ENCODE assay signal across 1 cellular context in the genomic region with DNA sequence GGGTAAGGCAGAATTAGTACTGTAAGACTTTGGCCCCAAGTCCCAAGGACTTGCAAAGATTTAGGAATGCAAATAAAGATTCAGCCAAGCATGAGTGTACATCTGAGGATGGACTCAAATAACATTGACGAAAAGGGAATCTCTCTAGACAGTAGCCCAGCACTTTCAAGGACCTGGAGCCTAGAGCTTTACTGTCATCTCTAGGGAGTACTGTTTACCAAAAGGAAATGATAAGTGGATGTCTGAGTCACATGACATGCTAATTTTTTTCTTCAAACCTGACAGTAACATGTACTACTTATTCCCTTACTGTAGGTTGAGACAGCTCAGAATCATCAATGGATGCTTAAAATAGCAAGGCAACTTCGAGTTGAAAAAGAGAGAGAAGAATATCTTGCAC.
TF ChIP-seq lines count a peak whose summit lies in the region.

No MANE protein-coding gene starts in this region.

TF ChIP-seq in GM23338, 12 proteins besides CTCF, POLR2A, EP300 and RAD21 (continued from another document):
- TF ChIP-seq, protein P1, sequence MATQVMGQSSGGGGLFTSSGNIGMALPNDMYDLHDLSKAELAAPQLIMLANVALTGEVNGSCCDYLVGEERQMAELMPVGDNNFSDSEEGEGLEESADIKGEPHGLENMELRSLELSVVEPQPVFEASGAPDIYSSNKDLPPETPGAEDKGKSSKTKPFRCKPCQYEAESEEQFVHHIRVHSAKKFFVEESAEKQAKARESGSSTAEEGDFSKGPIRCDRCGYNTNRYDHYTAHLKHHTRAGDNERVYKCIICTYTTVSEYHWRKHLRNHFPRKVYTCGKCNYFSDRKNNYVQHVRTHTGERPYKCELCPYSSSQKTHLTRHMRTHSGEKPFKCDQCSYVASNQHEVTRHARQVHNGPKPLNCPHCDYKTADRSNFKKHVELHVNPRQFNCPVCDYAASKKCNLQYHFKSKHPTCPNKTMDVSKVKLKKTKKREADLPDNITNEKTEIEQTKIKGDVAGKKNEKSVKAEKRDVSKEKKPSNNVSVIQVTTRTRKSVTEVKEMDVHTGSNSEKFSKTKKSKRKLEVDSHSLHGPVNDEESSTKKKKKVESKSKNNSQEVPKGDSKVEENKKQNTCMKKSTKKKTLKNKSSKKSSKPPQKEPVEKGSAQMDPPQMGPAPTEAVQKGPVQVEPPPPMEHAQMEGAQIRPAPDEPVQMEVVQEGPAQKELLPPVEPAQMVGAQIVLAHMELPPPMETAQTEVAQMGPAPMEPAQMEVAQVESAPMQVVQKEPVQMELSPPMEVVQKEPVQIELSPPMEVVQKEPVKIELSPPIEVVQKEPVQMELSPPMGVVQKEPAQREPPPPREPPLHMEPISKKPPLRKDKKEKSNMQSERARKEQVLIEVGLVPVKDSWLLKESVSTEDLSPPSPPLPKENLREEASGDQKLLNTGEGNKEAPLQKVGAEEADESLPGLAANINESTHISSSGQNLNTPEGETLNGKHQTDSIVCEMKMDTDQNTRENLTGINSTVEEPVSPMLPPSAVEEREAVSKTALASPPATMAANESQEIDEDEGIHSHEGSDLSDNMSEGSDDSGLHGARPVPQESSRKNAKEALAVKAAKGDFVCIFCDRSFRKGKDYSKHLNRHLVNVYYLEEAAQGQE (IDR thresholded peaks at IDR 0.05; ENCODE audit: unreplicated experiment) = no peak
- no peak for TF ChIP-seq EZH2phosphoT487 (IDR thresholded peaks at IDR 0.05; ENCODE audit: unreplicated experiment)
- no peak for TF ChIP-seq POLR2AphosphoS5 (IDR thresholded peaks at IDR 0.05; ENCODE audit: low read depth)
- no peak for TF ChIP-seq JUNB (IDR thresholded peaks at IDR 0.05; ENCODE audit: unreplicated experiment)
- TF ChIP-seq, protein P2, sequence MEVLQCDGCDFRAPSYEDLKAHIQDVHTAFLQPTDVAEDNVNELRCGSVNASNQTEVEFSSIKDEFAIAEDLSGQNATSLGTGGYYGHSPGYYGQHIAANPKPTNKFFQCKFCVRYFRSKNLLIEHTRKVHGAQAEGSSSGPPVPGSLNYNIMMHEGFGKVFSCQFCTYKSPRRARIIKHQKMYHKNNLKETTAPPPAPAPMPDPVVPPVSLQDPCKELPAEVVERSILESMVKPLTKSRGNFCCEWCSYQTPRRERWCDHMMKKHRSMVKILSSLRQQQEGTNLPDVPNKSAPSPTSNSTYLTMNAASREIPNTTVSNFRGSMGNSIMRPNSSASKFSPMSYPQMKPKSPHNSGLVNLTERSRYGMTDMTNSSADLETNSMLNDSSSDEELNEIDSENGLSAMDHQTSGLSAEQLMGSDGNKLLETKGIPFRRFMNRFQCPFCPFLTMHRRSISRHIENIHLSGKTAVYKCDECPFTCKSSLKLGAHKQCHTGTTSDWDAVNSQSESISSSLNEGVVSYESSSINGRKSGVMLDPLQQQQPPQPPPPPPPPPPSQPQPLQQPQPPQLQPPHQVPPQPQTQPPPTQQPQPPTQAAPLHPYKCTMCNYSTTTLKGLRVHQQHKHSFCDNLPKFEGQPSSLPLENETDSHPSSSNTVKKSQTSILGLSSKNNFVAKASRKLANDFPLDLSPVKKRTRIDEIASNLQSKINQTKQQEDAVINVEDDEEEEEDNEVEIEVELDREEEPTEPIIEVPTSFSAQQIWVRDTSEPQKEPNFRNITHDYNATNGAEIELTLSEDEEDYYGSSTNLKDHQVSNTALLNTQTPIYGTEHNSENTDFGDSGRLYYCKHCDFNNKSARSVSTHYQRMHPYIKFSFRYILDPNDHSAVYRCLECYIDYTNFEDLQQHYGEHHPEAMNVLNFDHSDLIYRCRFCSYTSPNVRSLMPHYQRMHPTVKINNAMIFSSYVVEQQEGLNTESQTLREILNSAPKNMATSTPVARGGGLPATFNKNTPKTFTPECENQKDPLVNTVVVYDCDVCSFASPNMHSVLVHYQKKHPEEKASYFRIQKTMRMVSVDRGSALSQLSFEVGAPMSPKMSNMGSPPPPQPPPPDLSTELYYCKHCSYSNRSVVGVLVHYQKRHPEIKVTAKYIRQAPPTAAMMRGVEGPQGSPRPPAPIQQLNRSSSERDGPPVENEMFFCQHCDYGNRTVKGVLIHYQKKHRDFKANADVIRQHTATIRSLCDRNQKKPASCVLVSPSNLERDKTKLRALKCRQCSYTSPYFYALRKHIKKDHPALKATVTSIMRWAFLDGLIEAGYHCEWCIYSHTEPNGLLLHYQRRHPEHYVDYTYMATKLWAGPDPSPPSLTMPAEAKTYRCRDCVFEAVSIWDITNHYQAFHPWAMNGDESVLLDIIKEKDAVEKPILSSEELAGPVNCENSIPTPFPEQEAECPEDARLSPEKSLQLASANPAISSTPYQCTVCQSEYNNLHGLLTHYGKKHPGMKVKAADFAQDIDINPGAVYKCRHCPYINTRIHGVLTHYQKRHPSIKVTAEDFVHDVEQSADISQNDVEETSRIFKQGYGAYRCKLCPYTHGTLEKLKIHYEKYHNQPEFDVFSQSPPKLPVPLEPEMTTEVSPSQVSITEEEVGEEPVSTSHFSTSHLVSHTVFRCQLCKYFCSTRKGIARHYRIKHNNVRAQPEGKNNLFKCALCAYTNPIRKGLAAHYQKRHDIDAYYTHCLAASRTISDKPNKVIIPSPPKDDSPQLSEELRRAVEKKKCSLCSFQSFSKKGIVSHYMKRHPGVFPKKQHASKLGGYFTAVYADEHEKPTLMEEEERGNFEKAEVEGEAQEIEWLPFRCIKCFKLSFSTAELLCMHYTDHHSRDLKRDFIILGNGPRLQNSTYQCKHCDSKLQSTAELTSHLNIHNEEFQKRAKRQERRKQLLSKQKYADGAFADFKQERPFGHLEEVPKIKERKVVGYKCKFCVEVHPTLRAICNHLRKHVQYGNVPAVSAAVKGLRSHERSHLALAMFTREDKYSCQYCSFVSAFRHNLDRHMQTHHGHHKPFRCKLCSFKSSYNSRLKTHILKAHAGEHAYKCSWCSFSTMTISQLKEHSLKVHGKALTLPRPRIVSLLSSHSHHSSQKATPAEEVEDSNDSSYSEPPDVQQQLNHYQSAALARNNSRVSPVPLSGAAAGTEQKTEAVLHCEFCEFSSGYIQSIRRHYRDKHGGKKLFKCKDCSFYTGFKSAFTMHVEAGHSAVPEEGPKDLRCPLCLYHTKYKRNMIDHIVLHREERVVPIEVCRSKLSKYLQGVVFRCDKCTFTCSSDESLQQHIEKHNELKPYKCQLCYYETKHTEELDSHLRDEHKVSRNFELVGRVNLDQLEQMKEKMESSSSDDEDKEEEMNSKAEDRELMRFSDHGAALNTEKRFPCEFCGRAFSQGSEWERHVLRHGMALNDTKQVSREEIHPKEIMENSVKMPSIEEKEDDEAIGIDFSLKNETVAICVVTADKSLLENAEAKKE (CRISPR knock-in tag; IDR thresholded peaks at IDR 0.05) = no peak
TF ChIP-seq in GM23338: peak in this region for 0.
